ENCODE assay signal across 11 cellular contexts in the genomic region with DNA sequence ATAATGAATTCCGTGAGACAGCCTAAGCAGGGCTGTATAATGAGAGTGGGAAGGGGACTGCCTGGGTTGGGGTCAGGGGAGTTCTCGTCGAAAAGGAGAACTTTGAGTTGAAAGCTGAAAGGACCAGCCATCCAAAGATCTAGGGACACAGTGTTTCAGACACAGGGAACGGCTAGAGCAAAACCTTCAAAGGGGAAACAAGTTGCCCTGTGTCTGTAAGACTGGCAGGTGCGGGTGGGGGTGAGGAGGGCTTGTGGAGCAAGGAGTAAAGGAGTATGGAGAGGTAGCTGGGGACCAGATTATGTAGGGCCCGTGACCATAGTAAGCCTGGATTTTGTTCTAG. TPM values are rescaled to one million over a fixed set of nuclear protein-coding genes. Genes with fewer than 3 reads are reported as not detected.
DNase-seq lines count a peak whose midpoint lies in the region; ATAC-seq and TF ChIP-seq lines count a peak whose summit lies in the region.
"Had no signal": no experiment of that assay in that cellular context is flagged by ENCODE, and none has a peak within 500 bp of the region (broad histone marks: within the 10 kb centered on the region; RNA-seq: fewer than 3 reads in every experiment).

No MANE protein-coding gene starts in this region.

- BruUV-seq in Panc1 (replicated peaks; lab: Mats Ljungman, UMichigan), result no TSS peak

- peaks cover 18% of the 10 kb centered on the region for H3K4me1 ChIP-seq in Panc1 (ENCODE audit: control insufficient read depth, insufficient read depth, low read length)
- H3K4me1 ChIP-seq in esophagus muscularis mucosa, result peaks cover 14 to 50% (median 41%) of the 10 kb centered on the region in 4 donors
- peaks cover 22 to 31% (median 23%) of the 10 kb centered on the region in 3 donors for H3K4me1 ChIP-seq in skeletal muscle tissue (ENCODE audit: control insufficient read depth in 3 of 3, insufficient read depth in 3 of 3, low read length in 3 of 3)

- intact Hi-C loops in activated CD4-positive, alpha-beta T cell treated with anti-CD3 and anti-CD28 coated beads, Interleukin-2, amount 10 ng/mL, durations not matched to agents 24 days and 14 days (cut with micrococcal nuclease), result no loop called here
- intact Hi-C loops in Panc1 (cut with micrococcal nuclease; ENCODE audit: unreplicated experiment) (loop anchor here (10.0 kb wide), 1 partner anchor 235 kb away; no protein-coding TSS in a partner anchor), esophagus muscularis mucosa (cut with DNase I) (loop anchor here (5.0 kb wide), 1 partner anchor 177 kb away; no protein-coding TSS in a partner anchor)

- H3K27me3 ChIP-seq in Panc1 (ENCODE audit: control insufficient read depth, insufficient read depth, low read length) (no peaks in the 10 kb centered on the region), esophagus muscularis mucosa (no peaks in the 10 kb centered on the region), skeletal muscle tissue (ENCODE audit: control insufficient read depth in 3 of 3, insufficient read depth in 3 of 3, low read length in 3 of 3) (no peaks in the 10 kb centered on the region)
- H3K27me3 ChIP-seq: brain microvascular endothelial cell, neutrophil had no signal

- H3K36me3 ChIP-seq in Panc1 (ENCODE audit: control insufficient read depth, insufficient read depth, low read length) (peaks cover 18% of the 10 kb centered on the region), esophagus muscularis mucosa (peaks cover 13 to 26% (median 19%) of the 10 kb centered on the region in 4 donors), skeletal muscle tissue (ENCODE audit: control insufficient read depth in 3 of 3, insufficient read depth in 3 of 3, low read length in 3 of 3) (peaks cover 12 to 18% (median 17%) of the 10 kb centered on the region in 3 donors)

- H3K27me3 Mint-ChIP-seq in activated CD4-positive, alpha-beta T cell treated with anti-CD3 and anti-CD28 coated beads, Interleukin-2, amount 10 ng/mL, durations not matched to agents 24 days and 14 days, result no peaks in the 10 kb centered on the region

- H3K36me3 Mint-ChIP-seq in activated CD4-positive, alpha-beta T cell treated with anti-CD3 and anti-CD28 coated beads, Interleukin-2, amount 10 ng/mL, durations not matched to agents 24 days and 14 days (ENCODE audit: low read depth), result peaks cover 30% of the 10 kb centered on the region

- no peaks in the 10 kb centered on the region for H3K9me3 Mint-ChIP-seq in activated CD4-positive, alpha-beta T cell treated with anti-CD3 and anti-CD28 coated beads, Interleukin-2, amount 10 ng/mL, durations not matched to agents 24 days and 14 days

- H3K27ac ChIP-seq in Panc1 (ENCODE audit: low read length), result peak overlapping the region; percentile 99
- H3K27ac ChIP-seq in esophagus muscularis mucosa (replicated peaks in 1 of 4), result no peak overlapping the region
- H3K27ac ChIP-seq in skeletal muscle tissue (ENCODE audit: low read depth, low read length), result no peak overlapping the region
- H3K27ac ChIP-seq: brain microvascular endothelial cell had no signal

- H3K4me1 Mint-ChIP-seq in activated CD4-positive, alpha-beta T cell treated with anti-CD3 and anti-CD28 coated beads, Interleukin-2, amount 10 ng/mL, durations not matched to agents 24 days and 14 days, result peaks cover 44% of the 10 kb centered on the region

- H3K9me3 ChIP-seq in Panc1 (ENCODE audit: control insufficient read depth, insufficient read depth, low read depth, low read length) (no peaks in the 10 kb centered on the region), esophagus muscularis mucosa (no peaks in the 10 kb centered on the region), skeletal muscle tissue (ENCODE audit: control insufficient read depth in 3 of 3, low read length in 3 of 3) (no peaks in the 10 kb centered on the region)
- H3K9me3 ChIP-seq: neutrophil had no signal

- H3K27ac Mint-ChIP-seq in activated CD4-positive, alpha-beta T cell treated with anti-CD3 and anti-CD28 coated beads, Interleukin-2, amount 10 ng/mL, durations not matched to agents 24 days and 14 days, result peak overlapping the region; percentile 82

- 78% methylated on average over 6 of the region's 6 CpGs for WGBS in esophagus muscularis mucosa

- POLR2A ChIA-PET in Panc1 (lab: Charles Lee), result no interaction called here

- H3K4me3 ChIP-seq in Panc1 (ENCODE audit: low read depth in 2 of 2, low read length in 2 of 2) (peak overlapping the region in 1 of 2 experiments; percentile 76; a peak in 2 of 4 replicates), esophagus muscularis mucosa (no peak overlapping the region), skeletal muscle tissue (ENCODE audit: low read length in 3 of 3) (peak overlapping the region in 1 of 3 donors; percentile 52)

- no peak for TF ChIP-seq EP300 in esophagus muscularis mucosa (IDR thresholded peaks at IDR 0.05)

- peak overlapping the region; percentile 99 for H3K4me3 Mint-ChIP-seq in activated CD4-positive, alpha-beta T cell treated with anti-CD3 and anti-CD28 coated beads, Interleukin-2, amount 10 ng/mL, durations not matched to agents 24 days and 14 days

- in situ Hi-C loops in Panc1 (cut with HindIII; ENCODE audit: low pct_unique_long_range_greater_than_20kb, low sequenced_read_pairs), result no loop called here

- ATAC-seq in Panc1, result no peak
- ATAC-seq in GM21515 (IDR thresholded peaks at IDR 0.05; ENCODE audit: unreplicated experiment), result no peak

- no peak for TF ChIP-seq POLR2A in esophagus muscularis mucosa (IDR thresholded peaks at IDR 0.05; ENCODE audit: low read depth)

- TF ChIP-seq CTCF in Panc1 (IDR thresholded peaks at IDR 0.05), result no peak
- no peak for TF ChIP-seq CTCF in esophagus muscularis mucosa (IDR thresholded peaks at IDR 0.05)

- CTCF ChIA-PET in Panc1 (lab: Charles Lee), result no interaction called here

- peak overlapping the region in 2 of 3 donors; percentile 4 to 48 for H3K9ac ChIP-seq in skeletal muscle tissue (ENCODE audit: low read depth in 1 of 3, low read length in 3 of 3)

- DNase-seq in activated CD4-positive, alpha-beta T cell treated with anti-CD3 and anti-CD28 coated beads, Interleukin-2, amount 10 ng/mL, durations not matched to agents 24 days and 14 days, result no peak
- no peak for DNase-seq in activated CD4-positive, alpha-beta T cell treated with anti-CD3 and anti-CD28 coated beads, Interleukin-2, amount 50 U/mL, for 1 hour
- no peak for DNase-seq in Panc1 (ENCODE audit: low read depth, low spot score)
- peak; percentile 72 for DNase-seq in esophagus muscularis mucosa (ENCODE audit: extremely low spot score)
- no peak for DNase-seq in globus pallidus (ENCODE audit: low spot score)
- no peak for DNase-seq in NCI-H446 (lab: John Stamatoyannopoulos, UW)
- DNase-seq: brain microvascular endothelial cell, NCI-H510A treated with DMSO at 0.1 percent for 48 hours had no signal

RNA-seq across cellular contexts. Expression of a gene that starts 1.3 kb away (rescaled TPM):
- 153 and 155 TPM in 2 replicates for total RNA-seq in activated CD4-positive, alpha-beta T cell treated with anti-CD3 and anti-CD28 coated beads, Interleukin-2, amount 10 ng/mL, durations not matched to agents 24 days and 14 days
- total RNA-seq in Panc1 (2021; ENCODE audit: unreplicated experiment), result 166 TPM
- 372 TPM for polyA plus RNA-seq in Panc1 (2012; ENCODE audit: insufficient read length)
- total RNA-seq in esophagus muscularis mucosa, result 100 to 1,000 TPM; 262 to 412 (median 301) TPM
- 72.5 TPM for total RNA-seq in skeletal muscle tissue
